8 cellular contexts compared by ENCODE assay signal in genomic region chr3:187935623-187936156, GRCh38.
DNase-seq lines count a peak whose midpoint lies in the region; ATAC-seq and TF ChIP-seq lines count a peak whose summit lies in the region.

No MANE protein-coding gene starts in this region.

- intact Hi-C loops in lower lobe of right lung (cut with DNase I) = no loop called here

- DNase-seq in activated T-cell treated with anti-CD3 and anti-CD28 coated beads for 48 hours (ENCODE audit: low read depth) (peak; percentile 48), activated T-cell treated with anti-CD3 and anti-CD28 coated beads for 4 hours (no peak), SJCRH30 (peak; percentile 49 to 70), lower lobe of right lung (no peak), mesothelial cell of epicardium (ENCODE audit: low spot score in 2 of 2, unreplicated experiment in 2 of 2) (no peak), GOT3 (lab: John Stamatoyannopoulos, UW) (no peak), NCI-H510A treated with DMSO at 0.1 percent for 48 hours (lab: John Stamatoyannopoulos, UW) (no peak)

- ATAC-seq in HG02970 (IDR thresholded peaks at IDR 0.05; ENCODE audit: low FRiP score, unreplicated experiment) (peak; percentile 85), lower lobe of right lung (peak; percentile 45 to 54)

- no peaks in the 10 kb centered on the region for H3K36me3 Mint-ChIP-seq in mesothelial cell of epicardium

- no peak overlapping the region for H3K27ac Mint-ChIP-seq in mesothelial cell of epicardium

- H3K4me1 ChIP-seq in SJCRH30 (no peaks in the 10 kb centered on the region), lower lobe of right lung (peaks cover 5% of the 10 kb centered on the region)

- H3K27me3 Mint-ChIP-seq in mesothelial cell of epicardium (ENCODE audit: low read depth) = no peaks in the 10 kb centered on the region

- H3K4me3 ChIP-seq in SJCRH30 (no peak overlapping the region), lower lobe of right lung (no peak overlapping the region)

- peaks cover 3% of the 10 kb centered on the region for H3K4me1 Mint-ChIP-seq in mesothelial cell of epicardium

- no peaks in the 10 kb centered on the region for H3K27me3 ChIP-seq in SJCRH30
- no peaks in the 10 kb centered on the region for H3K27me3 ChIP-seq in lower lobe of right lung (ENCODE audit: low read depth)

- H3K4me3 Mint-ChIP-seq in mesothelial cell of epicardium = no peak overlapping the region

- H3K9me3 Mint-ChIP-seq in mesothelial cell of epicardium = no peaks in the 10 kb centered on the region

- TF ChIP-seq CTCF in lower lobe of right lung (IDR thresholded peaks at IDR 0.05) (no peak), mesothelial cell of epicardium (IDR thresholded peaks at IDR 0.05; ENCODE audit: unreplicated experiment) (no peak)

- H3K9me3 ChIP-seq in SJCRH30 (replicated peaks) (no peaks in the 10 kb centered on the region), lower lobe of right lung (no peaks in the 10 kb centered on the region)

- H3K27ac ChIP-seq in SJCRH30 (no peak overlapping the region), lower lobe of right lung (no peak overlapping the region)

- H3K36me3 ChIP-seq in SJCRH30 (no peaks in the 10 kb centered on the region), lower lobe of right lung (no peaks in the 10 kb centered on the region)

Comparison
In these comparisons a context has a peak if more than half of its experiments do, and no peak if none do; other contexts are left out.
1. DNase-seq: peak in activated T-cell treated with anti-CD3 and anti-CD28 coated beads for 48 hours (single experiment) and SJCRH30 (2 of 2); none in activated T-cell treated with anti-CD3 and anti-CD28 coated beads for 4 hours (single experiment), lower lobe of right lung (single experiment), mesothelial cell of epicardium (0 of 2), GOT3 (single experiment) and NCI-H510A treated with DMSO at 0.1 percent for 48 hours (single experiment).